ENCODE assay signal across 23 cellular contexts in genomic region chr9:120532891-120533290, GRCh38. TPM values are rescaled to one million over a fixed set of nuclear protein-coding genes. Genes with fewer than 3 reads are reported as not detected.
DNase-seq lines count a peak whose midpoint lies in the region; ATAC-seq and TF ChIP-seq lines count a peak whose summit lies in the region.
"Had no signal": no experiment of that assay in that cellular context is flagged by ENCODE, and none has a peak within 500 bp of the region (broad histone marks: within the 10 kb centered on the region; RNA-seq: fewer than 3 reads in every experiment).

No MANE protein-coding gene starts in this region.

- H3K4me1 ChIP-seq in left ventricle myocardium inferior, result peaks cover 24% of the 10 kb centered on the region
- H3K4me1 ChIP-seq: ascending aorta, colonic mucosa had no signal

- H3K27me3 Mint-ChIP-seq in chondrocyte (ENCODE audit: low read depth) (no peaks in the 10 kb centered on the region), osteocyte (ENCODE audit: unreplicated experiment) (no peaks in the 10 kb centered on the region)
- H3K27me3 Mint-ChIP-seq: CD4-positive, alpha-beta memory T cell had no signal

- no peak overlapping the region for H3K4me3 ChIP-seq in left ventricle myocardium inferior
- H3K4me3 ChIP-seq: ascending aorta, colonic mucosa, ovary, smooth muscle cell, thoracic aorta had no signal

- no peaks in the 10 kb centered on the region for H3K9me3 Mint-ChIP-seq in chondrocyte (ENCODE audit: low read depth)
- no peaks in the 10 kb centered on the region for H3K9me3 Mint-ChIP-seq in osteocyte (ENCODE audit: unreplicated experiment)
- H3K9me3 Mint-ChIP-seq: activated T-helper 2 cell treated with anti-CD3 and anti-CD28 coated beads, Interferon-gamma antibody, Interleukin-2, Interleukin-4, amounts not matched to agents 10 μg/mL and 5 μg/mL and 100 μg/mL, durations not matched to agents 14 hours and 24 hours and 36 hours had no signal

- H3K9me3 ChIP-seq in left ventricle myocardium inferior (replicated peaks), result no peaks in the 10 kb centered on the region
- H3K9me3 ChIP-seq: ascending aorta, colonic mucosa, ovary, thoracic aorta had no signal

- peaks cover 76% of the 10 kb centered on the region for H3K36me3 ChIP-seq in left ventricle myocardium inferior
- H3K36me3 ChIP-seq: ovary had no signal

- H3K27ac ChIP-seq in left ventricle myocardium inferior (replicated peaks), result peak overlapping the region; percentile 70
- H3K27ac ChIP-seq: ascending aorta, colonic mucosa, ovary, thoracic aorta had no signal

- H3K36me3 Mint-ChIP-seq in chondrocyte (ENCODE audit: low read depth), result peaks cover 30% of the 10 kb centered on the region
- peaks cover 41% of the 10 kb centered on the region for H3K36me3 Mint-ChIP-seq in osteocyte (ENCODE audit: unreplicated experiment)

- TF ChIP-seq CTCF in left ventricle myocardium inferior (IDR thresholded peaks at IDR 0.05; ENCODE audit: borderline replicate concordance), result no peak
- TF ChIP-seq CTCF in chondrocyte (IDR thresholded peaks at IDR 0.05), result no peak
- TF ChIP-seq CTCF in osteocyte (IDR thresholded peaks at IDR 0.05), result no peak

- ATAC-seq in Right ventricle myocardium inferior, result no peak
- no peak for ATAC-seq in GM18502 (IDR thresholded peaks at IDR 0.05; ENCODE audit: poor library complexity, unreplicated experiment)
- no peak for ATAC-seq in HG03342 (IDR thresholded peaks at IDR 0.05; ENCODE audit: unreplicated experiment)
- no peak for ATAC-seq in HG03432 (IDR thresholded peaks at IDR 0.05; ENCODE audit: unreplicated experiment)
- no peak for ATAC-seq in GM18861 (IDR thresholded peaks at IDR 0.05; ENCODE audit: unreplicated experiment)
- ATAC-seq: HepG2 had no signal

- H3K27me3 ChIP-seq in left ventricle myocardium inferior (ENCODE audit: low read depth), result no peaks in the 10 kb centered on the region
- H3K27me3 ChIP-seq: ascending aorta, colonic mucosa, ovary had no signal

- H3K27ac Mint-ChIP-seq in chondrocyte (ENCODE audit: unreplicated experiment), result peak overlapping the region; percentile 71
- H3K27ac Mint-ChIP-seq in osteocyte (ENCODE audit: unreplicated experiment), result peak overlapping the region; percentile 59
- H3K27ac Mint-ChIP-seq: activated T-helper 2 cell treated with anti-CD3 and anti-CD28 coated beads, Interferon-gamma antibody, Interleukin-2, Interleukin-4, amounts not matched to agents 10 μg/mL and 5 μg/mL and 100 μg/mL, durations not matched to agents 14 hours and 24 hours and 36 hours had no signal

- H3K4me3 Mint-ChIP-seq in chondrocyte (ENCODE audit: unreplicated experiment) (no peak overlapping the region), osteocyte (ENCODE audit: unreplicated experiment) (no peak overlapping the region)
- H3K4me3 Mint-ChIP-seq: CD4-positive, alpha-beta memory T cell had no signal

- H3K4me1 Mint-ChIP-seq in chondrocyte (ENCODE audit: low read depth) (peaks cover 31% of the 10 kb centered on the region), osteocyte (ENCODE audit: unreplicated experiment) (peaks cover 32% of the 10 kb centered on the region)

- intact Hi-C loops in left ventricle myocardium inferior (cut with micrococcal nuclease), result no loop called here
- intact Hi-C loops in Right ventricle myocardium inferior (cut with DNase I), result no loop called here

- DNase-seq in left ventricle myocardium inferior, result no peak
- DNase-seq in Right ventricle myocardium inferior (ENCODE audit: missing footprints), result no peak
- DNase-seq in chondrocyte (ENCODE audit: low spot score), result no peak
- DNase-seq in osteocyte (ENCODE audit: extremely low spot score, unreplicated experiment), result no peak
- DNase-seq: activated CD4-positive, CD25-positive, alpha-beta regulatory T cell treated with anti-CD3 and anti-CD28 coated beads, Interleukin-2, amount 50 U/mL, for 72 hours; CD4-positive, alpha-beta memory T cell; DMS79; GOT3; NCI-H1417 treated with DMSO at 0.1 percent for 48 hours; NCI-H748 treated with DMSO at 0.1 percent for 48 hours; ovary; stimulated activated CD8-positive, alpha-beta memory T cell treated with anti-CD3 and anti-CD28 coated beads, Interleukin-4, amount 100 ng/mL, for 48 hours; T-helper 9 cell had no signal

RNA-seq across cellular contexts. Expression of gene CDK5RAP2, which starts 47.1 kb away (rescaled TPM):
- total RNA-seq in left ventricle myocardium inferior (63.6 TPM), Right ventricle myocardium inferior (75.4 TPM), chondrocyte (36.3 to 70.4 TPM (median 40.4 TPM) in 3 replicates), osteocyte (42.0 and 48.7 TPM in 2 replicates)
